In the genomic region with DNA sequence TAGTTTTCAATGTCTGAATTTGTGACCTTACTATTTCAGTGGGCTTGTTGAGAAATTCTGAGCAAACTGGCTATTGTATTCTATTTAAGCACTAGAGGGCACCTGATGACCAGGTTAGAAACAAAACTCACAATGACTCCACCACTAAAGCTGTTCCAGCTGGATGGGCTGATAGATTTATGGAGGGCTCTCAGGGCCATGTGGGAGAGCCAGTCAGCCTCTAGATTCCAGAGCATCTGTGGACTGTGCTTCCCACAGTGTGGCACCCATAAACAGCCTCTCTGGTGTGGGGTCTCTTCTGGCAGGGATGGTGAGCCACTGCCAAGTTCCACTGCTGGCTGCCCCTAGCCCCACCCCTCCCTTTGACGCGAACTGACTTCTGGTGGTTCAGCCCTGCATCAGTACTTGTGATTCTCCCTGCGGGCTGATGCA, we compare ENCODE assay signal across 8 cellular contexts. TPM values are rescaled to one million over a fixed set of nuclear protein-coding genes. Genes with fewer than 3 reads are reported as not detected.
DNase-seq lines count a peak whose midpoint lies in the region; ATAC-seq and TF ChIP-seq lines count a peak whose summit lies in the region.

No MANE protein-coding gene starts in this region.

- peak; percentile 8 for DNase-seq in AG09319 (ENCODE audit: extremely low read depth, low read depth)
- peak; percentile 14 for DNase-seq in HS-5 (ENCODE audit: low read depth)
- peak; percentile 58 for DNase-seq in OCI-M1 (lab: John Stamatoyannopoulos, UW)
- DNase-seq in fibroblast of the aortic adventitia (ENCODE audit: low read depth) = peak; percentile 54
- no peak for DNase-seq in foreskin melanocyte
- no peak for DNase-seq in activated T-cell treated with anti-CD3 and anti-CD28 coated beads, Interleukin-2, amount 50 U/mL, for 48 hours

- H3K4me3 ChIP-seq in fibroblast of the aortic adventitia (ENCODE audit: low read depth, low read length) = no peak overlapping the region

- TF ChIP-seq CTCF in AG09319 (IDR thresholded peaks at IDR 0.05; ENCODE audit: low read depth, low read length) = peak; percentile 40
- TF ChIP-seq CTCF in fibroblast of the aortic adventitia (IDR thresholded peaks at IDR 0.05; ENCODE audit: insufficient read depth, low read length) = peak; percentile 34

- no peak for ATAC-seq in HG03159 (IDR thresholded peaks at IDR 0.05; ENCODE audit: unreplicated experiment)
- ATAC-seq in GM21423 (IDR thresholded peaks at IDR 0.05; ENCODE audit: unreplicated experiment) = no peak

RNA-seq across cellular contexts. Expression of gene C6orf58, which starts 29.2 kb away (rescaled TPM):
- not detected in 2 replicates for total RNA-seq in fibroblast of the aortic adventitia (ENCODE audit: low replicate concordance)

Comparison
In these comparisons a context has a peak if more than half of its experiments do, and no peak if none do; other contexts are left out.
1. DNase-seq: peak in AG09319 (single experiment), HS-5 (single experiment), OCI-M1 (single experiment) and fibroblast of the aortic adventitia (single experiment); none in foreskin melanocyte (single experiment) and activated T-cell treated with anti-CD3 and anti-CD28 coated beads, Interleukin-2, amount 50 U/mL, for 48 hours (0 of 2).